In the genomic region with DNA sequence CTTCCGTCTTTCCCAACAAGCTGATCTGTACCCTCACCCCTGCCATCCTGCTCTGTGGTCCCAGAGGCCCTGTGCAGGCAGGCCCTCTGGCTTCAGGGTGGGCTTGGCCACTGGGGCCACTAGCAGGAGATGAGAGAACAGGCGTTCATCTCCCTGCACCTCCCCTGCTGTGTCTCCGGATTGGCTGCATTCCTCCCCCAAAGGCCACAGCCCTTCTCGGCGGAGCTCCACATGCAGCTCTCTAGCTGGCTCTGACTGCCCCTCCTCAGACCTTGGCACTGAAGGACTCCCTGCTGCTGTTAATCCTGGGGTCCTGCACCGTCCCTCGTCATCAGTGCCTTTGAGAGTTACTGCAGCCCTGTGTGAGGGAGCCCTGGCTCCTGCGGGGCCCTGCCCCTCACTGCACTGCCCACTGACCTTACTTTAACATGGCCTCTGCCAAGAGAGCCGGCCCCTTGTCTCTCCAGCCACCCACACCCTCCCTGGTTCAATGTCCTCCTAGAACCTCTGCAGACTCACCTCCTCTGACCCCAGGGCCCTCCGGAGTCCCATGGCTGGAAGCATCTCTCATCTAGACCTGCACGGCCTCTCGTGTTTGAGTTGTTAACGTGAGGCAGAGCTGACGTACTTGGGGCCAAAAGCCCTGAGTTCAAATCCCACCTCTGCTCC, we compare ENCODE assay signal across 23 cellular contexts.
DNase-seq lines count a peak whose midpoint lies in the region; ATAC-seq and TF ChIP-seq lines count a peak whose summit lies in the region.
"Had no signal": no experiment of that assay in that cellular context is flagged by ENCODE, and none has a peak within 500 bp of the region (broad histone marks: within the 10 kb centered on the region; RNA-seq: fewer than 3 reads in every experiment).

No MANE protein-coding gene starts in this region.

- H3K9me3 ChIP-seq in heart right ventricle, result peaks cover 0 to 6% (median 0%) of the 10 kb centered on the region in 11 donors
- no peaks in the 10 kb centered on the region for H3K9me3 ChIP-seq in ovary
- H3K9me3 ChIP-seq: esophagus squamous epithelium had no signal

- TF ChIP-seq CTCF in heart right ventricle (IDR thresholded peaks at IDR 0.05), result no peak
- no peak for TF ChIP-seq CTCF in astrocyte of the spinal cord (IDR thresholded peaks at IDR 0.05; ENCODE audit: low read depth, low read length)
- TF ChIP-seq CTCF in ovary (IDR thresholded peaks at IDR 0.05), result no peak

- H3K4me3 ChIP-seq in heart right ventricle (no peak overlapping the region), astrocyte of the spinal cord (ENCODE audit: low read depth, low read length) (no peak overlapping the region), ovary (no peak overlapping the region)
- H3K4me3 ChIP-seq: cardiac muscle cell, esophagus squamous epithelium, spleen had no signal

- in situ Hi-C loops in astrocyte of the spinal cord (cut with HindIII; ENCODE audit: low sequenced_read_pairs), result no loop called here

- H3K27ac ChIP-seq in heart right ventricle (no peak overlapping the region), ovary (no peak overlapping the region)
- H3K27ac ChIP-seq: cardiac muscle cell, esophagus squamous epithelium, KMS-11, spleen had no signal

- intact Hi-C loops in cardiac septum (cut with DNase I) (no loop called here), heart right ventricle (cut with DNase I) (no loop called here), ovary (cut with DNase I) (no loop called here)

- DNase-seq in cardiac septum (ENCODE audit: low spot score), result peak; percentile 41
- DNase-seq in heart right ventricle, result no peak
- peak; percentile 8 for DNase-seq in astrocyte of the spinal cord (ENCODE audit: low read depth, low spot score)
- peak; percentile 33 for DNase-seq in left lobe of liver (ENCODE audit: low spot score)
- no peak for DNase-seq in ovary
- DNase-seq: activated CD4-positive, CD25-positive, alpha-beta regulatory T cell; C1 segment of cervical spinal cord; esophagus squamous epithelium; glutamatergic neuron; mammary epithelial cell; NCI-H1092; NCI-H526; SHP77 treated with DMSO at 0.1 percent for 48 hours; stimulated activated CD8-positive, alpha-beta memory T cell treated with anti-CD3 and anti-CD28 coated beads, Interleukin-4, amount 100 ng/mL, for 48 hours; substantia nigra; T-helper 2 cell had no signal

- TF ChIP-seq POLR2A in ovary (IDR thresholded peaks at IDR 0.05), result no peak

- H3K4me1 ChIP-seq in heart right ventricle, result no peaks in the 10 kb centered on the region
- no peaks in the 10 kb centered on the region for H3K4me1 ChIP-seq in ovary (ENCODE audit: insufficient read depth)
- H3K4me1 ChIP-seq: esophagus squamous epithelium, spleen had no signal

- ATAC-seq in heart right ventricle, result no peak
- ATAC-seq in left lobe of liver, result no peak
- ATAC-seq in GM21526 (IDR thresholded peaks at IDR 0.05; ENCODE audit: low FRiP score, unreplicated experiment), result no peak
- ATAC-seq in HG02870 (IDR thresholded peaks at IDR 0.05; ENCODE audit: unreplicated experiment), result no peak
- ATAC-seq in HG02840 (IDR thresholded peaks at IDR 0.05; ENCODE audit: low FRiP score, unreplicated experiment), result no peak
- ATAC-seq: naive thymus-derived CD4-positive, alpha-beta T cell had no signal

- H3K27me3 ChIP-seq in heart right ventricle (peaks cover 0 to 18% (median 6%) of the 10 kb centered on the region in 7 donors), ovary (no peaks in the 10 kb centered on the region)
- H3K27me3 ChIP-seq: cardiac muscle cell had no signal

- no peak for TF ChIP-seq EP300 in ovary (IDR thresholded peaks at IDR 0.05)

- WGBS in heart right ventricle, 2 donors, result 54 to 55% methylated on average over 14 of the region's 14 CpGs
- 48 to 58% (median 55%) methylated on average over 14 of the region's 14 CpGs for WGBS in ovary, 3 donors

- H3K36me3 ChIP-seq in heart right ventricle (no peaks in the 10 kb centered on the region), ovary (no peaks in the 10 kb centered on the region)
- H3K36me3 ChIP-seq: cardiac muscle cell, esophagus squamous epithelium, spleen had no signal

Comparison
In these comparisons a context has a peak if more than half of its experiments do, and no peak if none do; other contexts are left out.
1. DNase-seq: peak in cardiac septum (single experiment), astrocyte of the spinal cord (single experiment) and left lobe of liver (single experiment); none in heart right ventricle (0 of 2) and ovary (0 of 5).